Comparison of ENCODE assay signal across 8 cellular contexts in genomic region chr2:231680284-231680991, GRCh38. TPM values are rescaled to one million over a fixed set of nuclear protein-coding genes. Genes with fewer than 3 reads are reported as not detected.
DNase-seq lines count a peak whose midpoint lies in the region; ATAC-seq, FAIRE-seq and TF ChIP-seq lines count a peak whose summit lies in the region.

No MANE protein-coding gene starts in this region.

- no peaks in the 10 kb centered on the region for H3K9me3 ChIP-seq in KOPT-K1 (ENCODE audit: insufficient read depth, low read length, poor library complexity, severe bottlenecking)

- ATAC-seq in memory B cell (ENCODE audit: low read depth) = no peak
- ATAC-seq in HG02938 (IDR thresholded peaks at IDR 0.05; ENCODE audit: unreplicated experiment) = no peak

- H3K27me3 Mint-ChIP-seq in memory B cell = no peaks in the 10 kb centered on the region

- no peaks in the 10 kb centered on the region for H3K36me3 Mint-ChIP-seq in memory B cell

- H3K4me1 Mint-ChIP-seq in memory B cell = peaks cover 27% of the 10 kb centered on the region

- H3K27me3 ChIP-seq in brain microvascular endothelial cell (replicated peaks) = no peaks in the 10 kb centered on the region

- H3K4me3 Mint-ChIP-seq in memory B cell = peak overlapping the region; percentile 75

- peak; percentile 12 for TF ChIP-seq POLR2A in GM10847 (IDR thresholded peaks at IDR 0.05; ENCODE audit: extremely low read depth, insufficient read length)

- no peak for FAIRE-seq in frontal cortex (lab: Jason Lieb, UNC)

- peak overlapping the region; percentile 91 for H3K27ac ChIP-seq in KOPT-K1 (ENCODE audit: low read depth, low read length, poor library complexity, severe bottlenecking)
- H3K27ac ChIP-seq in brain microvascular endothelial cell = peak overlapping the region; percentile 27

- DNase-seq in brain microvascular endothelial cell (no peak), memory B cell (ENCODE audit: low spot score in 2 of 2) (no peak), hepatic stellate cell (ENCODE audit: low spot score) (no peak), NCI-H446 (lab: John Stamatoyannopoulos, UW) (no peak), frontal cortex (ENCODE audit: low spot score in 2 of 2) (no peak)

- H3K36me3 ChIP-seq in KOPT-K1 (ENCODE audit: insufficient read depth, low read length) (no peaks in the 10 kb centered on the region), brain microvascular endothelial cell (replicated peaks) (no peaks in the 10 kb centered on the region)

- H3K4me3 ChIP-seq in brain microvascular endothelial cell (ENCODE audit: low read depth, low read length) = peak overlapping the region; percentile 52

- TF ChIP-seq CTCF in brain microvascular endothelial cell (IDR thresholded peaks at IDR 0.05; ENCODE audit: low read depth, low read length, missing control alignments) = no peak

- peak overlapping the region; percentile 89 for H3K27ac Mint-ChIP-seq in memory B cell

- in situ Hi-C loops in brain microvascular endothelial cell (cut with HindIII; ENCODE audit: low pct_ligation_motif_present, low sequenced_read_pairs) = no loop called here

- H3K9me3 Mint-ChIP-seq in memory B cell = no peaks in the 10 kb centered on the region

RNA-seq across cellular contexts. Expression of gene PTMA, which starts 27.9 kb away (rescaled TPM):
- total RNA-seq in frontal cortex = 958 TPM
